In genomic region chr3:72288955-72289707, GRCh38 we compare ENCODE assay signal across 1 cellular context.
A peak's percentile ranks its signal among the peaks of the same experiment; 100 is the strongest.
TF ChIP-seq lines count a peak whose summit lies in the region.

No MANE protein-coding gene starts in this region.

TF ChIP-seq in K562, 482 proteins besides CTCF, POLR2A, EP300 and RAD21 (continued from another document and continues in another):
- TF ChIP-seq ZNF609 (CRISPR knock-in tag; IDR thresholded peaks at IDR 0.05; ENCODE audit: borderline replicate concordance) = no peak
- peak in 1 of 2 experiments; percentile 93; a peak in 2 of 4 replicates for TF ChIP-seq ZMIZ1 (IDR thresholded peaks at IDR 0.05; ENCODE audit: low read depth in 2 of 2, low read length in 2 of 2)
- peak; percentile 95 for TF ChIP-seq MITF (IDR thresholded peaks at IDR 0.05)
- TF ChIP-seq TAF15 (IDR thresholded peaks at IDR 0.05; ENCODE audit: low read depth, low read length) = no peak
- TF ChIP-seq ILK (tag; IDR thresholded peaks at IDR 0.05; ENCODE audit: borderline replicate concordance, low read depth) = no peak
- peak in 1 of 2 experiments; percentile 19 for TF ChIP-seq E2F6 (IDR thresholded peaks at IDR 0.05; ENCODE audit: borderline replicate concordance in 1 of 2, extremely low read depth in 1 of 2, insufficient read depth in 1 of 2, insufficient read length in 1 of 2, low read depth in 1 of 2, low read length in 1 of 2, poor library complexity in 1 of 2, severe bottlenecking in 1 of 2)
- no peak for TF ChIP-seq PTTG1 (tag; IDR thresholded peaks at IDR 0.05; ENCODE audit: low read depth)
- TF ChIP-seq ZNF75A (CRISPR knock-in tag; IDR thresholded peaks at IDR 0.05) = 0 out of 2 replicates have a peak, but pooled peaks have one; percentile 8
- TF ChIP-seq ADNP (tag; IDR thresholded peaks at IDR 0.05) = peak; percentile 53; the same call in 1 of the 2 replicates
- TF ChIP-seq ZBTB11 (CRISPR knock-in tag; IDR thresholded peaks at IDR 0.05) = peak in 1 of 3 experiments; percentile 74; a peak in 2 of 6 replicates
- TF ChIP-seq ATF3 (IDR thresholded peaks at IDR 0.05) = 0 out of 2 replicates have a peak, but pooled peaks have one; percentile 25
- TF ChIP-seq ATF3 (CRISPR knock-in tag; conservative IDR thresholded peaks at IDR 0.05) = no peak
- TF ChIP-seq POLR2H (tag; IDR thresholded peaks at IDR 0.05; ENCODE audit: low read depth) = peak; percentile 64
- peak in 1 of 2 experiments; percentile 31; a peak in 1 of 4 replicates for TF ChIP-seq SRF (CRISPR knock-in tag; IDR thresholded peaks at IDR 0.05)
- no peak for TF ChIP-seq ZNF740 (CRISPR knock-in tag; IDR thresholded peaks at IDR 0.05)
- peak; percentile 24 to 27; a peak in 1 of 4 replicates for TF ChIP-seq ZNF740 (tag; IDR thresholded peaks at IDR 0.05)
- peak; percentile 26; the same call in 1 of the 2 replicates for TF ChIP-seq DEAF1 (CRISPR knock-in tag; IDR thresholded peaks at IDR 0.05)
- TF ChIP-seq PML (IDR thresholded peaks at IDR 0.05; ENCODE audit: low read length) = peak; percentile 88
- peak; percentile 97 for TF ChIP-seq ARID1B (IDR thresholded peaks at IDR 0.05)
- TF ChIP-seq CTBP1 (IDR thresholded peaks at IDR 0.05; ENCODE audit: borderline replicate concordance) = peak; percentile 34; the same call in 1 of the 2 replicates
- TF ChIP-seq CUX1 (CRISPR knock-in tag; IDR thresholded peaks at IDR 0.05) = 0 out of 2 replicates have a peak, but pooled peaks have one; percentile 47
- peak; percentile 84 to 92 for TF ChIP-seq TRIM24 (IDR thresholded peaks at IDR 0.05)
- peak; percentile 89 for TF ChIP-seq ZBTB9 (CRISPR knock-in tag; IDR thresholded peaks at IDR 0.05)
- no peak for TF ChIP-seq CBX5 (IDR thresholded peaks at IDR 0.05; ENCODE audit: borderline replicate concordance, low read depth)
